In the genomic region with DNA sequence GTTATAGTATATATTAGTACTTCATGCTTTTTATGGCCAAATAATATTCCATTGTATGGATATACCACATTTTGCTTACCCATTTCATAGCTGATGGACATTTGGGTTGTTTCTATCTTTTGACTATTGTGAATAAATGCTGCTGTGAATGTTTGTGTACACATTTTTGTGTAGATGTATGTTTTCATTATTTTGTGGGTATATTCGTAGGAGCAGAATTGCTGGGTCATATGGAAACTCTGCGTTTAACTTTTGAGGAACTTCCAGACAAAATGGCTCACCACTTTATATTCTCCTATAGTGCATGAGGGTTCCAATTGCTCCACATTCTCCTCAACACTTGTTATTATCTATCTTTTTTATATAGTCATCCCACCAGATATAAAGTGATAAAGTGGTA, we compare ENCODE assay signal across 7 cellular contexts.
"Had no signal": no experiment of that assay in that cellular context is flagged by ENCODE, and none has a peak within 500 bp of the region (broad histone marks: within the 10 kb centered on the region; RNA-seq: fewer than 3 reads in every experiment).

No MANE protein-coding gene starts in this region.

- ATAC-seq: HCT116, K562 had no signal

- DNase-seq: GM23248, GOT3, H7, IMR-90 had no signal

- H2AFZ ChIP-seq: GM23248 had no signal

- H3K4me1 ChIP-seq: HAP-1 had no signal

- H3K4me3 ChIP-seq: GM23248, HAP-1, K562 had no signal

- H3K27ac ChIP-seq: GM23248 had no signal

- H3K36me3 ChIP-seq: HAP-1 had no signal

- H3K9ac ChIP-seq: GM23248 had no signal

- H3K9me3 ChIP-seq: HAP-1 had no signal
